1 cellular context compared by ENCODE assay signal in the genomic region with DNA sequence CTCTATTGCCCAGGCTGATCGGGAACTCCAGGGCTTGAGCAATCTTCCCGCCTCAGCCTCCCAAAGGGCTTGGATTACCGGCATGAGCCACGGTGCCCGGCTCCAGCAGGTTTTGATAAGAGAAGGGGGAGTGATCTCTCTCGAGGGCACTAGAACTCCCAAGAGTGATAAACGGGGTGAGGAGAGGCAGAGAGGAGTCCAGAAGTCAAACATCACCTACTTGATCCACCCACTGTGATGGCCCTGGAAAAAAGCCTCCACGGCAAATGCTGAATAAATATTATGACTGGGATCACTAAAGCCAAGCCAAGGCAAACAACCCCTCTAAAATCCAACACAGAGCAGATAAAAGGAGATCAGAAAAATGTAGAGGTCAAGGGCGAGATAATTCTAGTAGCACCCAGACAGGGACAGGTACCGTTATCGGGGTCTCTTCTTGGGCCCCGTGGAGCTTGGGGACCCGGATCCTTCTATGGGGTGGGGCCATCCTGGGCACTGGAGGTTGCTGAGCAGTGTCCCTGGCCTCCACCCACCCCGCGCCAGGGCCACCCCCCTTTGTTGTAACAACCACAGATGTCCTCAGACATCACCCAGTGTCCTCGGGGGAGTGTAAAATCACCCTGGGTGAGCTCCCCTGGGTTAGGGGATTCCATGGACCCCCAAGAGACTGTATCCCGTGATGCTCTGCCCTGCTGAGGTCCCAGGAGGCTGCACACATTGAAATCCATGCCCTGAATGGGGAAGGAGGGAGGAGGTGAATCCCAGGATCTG.
A peak's percentile ranks its signal among the peaks of the same experiment; 100 is the strongest.
TF ChIP-seq lines count a peak whose summit lies in the region.

No MANE protein-coding gene starts in this region.

TF ChIP-seq in liver, 16 proteins besides CTCF, POLR2A, EP300 and RAD21 (continued from another document):
- TF ChIP-seq, protein P1, sequence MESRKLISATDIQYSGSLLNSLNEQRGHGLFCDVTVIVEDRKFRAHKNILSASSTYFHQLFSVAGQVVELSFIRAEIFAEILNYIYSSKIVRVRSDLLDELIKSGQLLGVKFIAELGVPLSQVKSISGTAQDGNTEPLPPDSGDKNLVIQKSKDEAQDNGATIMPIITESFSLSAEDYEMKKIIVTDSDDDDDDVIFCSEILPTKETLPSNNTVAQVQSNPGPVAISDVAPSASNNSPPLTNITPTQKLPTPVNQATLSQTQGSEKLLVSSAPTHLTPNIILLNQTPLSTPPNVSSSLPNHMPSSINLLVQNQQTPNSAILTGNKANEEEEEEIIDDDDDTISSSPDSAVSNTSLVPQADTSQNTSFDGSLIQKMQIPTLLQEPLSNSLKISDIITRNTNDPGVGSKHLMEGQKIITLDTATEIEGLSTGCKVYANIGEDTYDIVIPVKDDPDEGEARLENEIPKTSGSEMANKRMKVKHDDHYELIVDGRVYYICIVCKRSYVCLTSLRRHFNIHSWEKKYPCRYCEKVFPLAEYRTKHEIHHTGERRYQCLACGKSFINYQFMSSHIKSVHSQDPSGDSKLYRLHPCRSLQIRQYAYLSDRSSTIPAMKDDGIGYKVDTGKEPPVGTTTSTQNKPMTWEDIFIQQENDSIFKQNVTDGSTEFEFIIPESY (IDR thresholded peaks at IDR 0.05), result peak; percentile 94
- TF ChIP-seq TAF1 (conservative IDR thresholded peaks at IDR 0.05), result no peak
- TF ChIP-seq SP1 (IDR thresholded peaks at IDR 0.05), result peak; percentile 87
- TF ChIP-seq, protein P2, sequence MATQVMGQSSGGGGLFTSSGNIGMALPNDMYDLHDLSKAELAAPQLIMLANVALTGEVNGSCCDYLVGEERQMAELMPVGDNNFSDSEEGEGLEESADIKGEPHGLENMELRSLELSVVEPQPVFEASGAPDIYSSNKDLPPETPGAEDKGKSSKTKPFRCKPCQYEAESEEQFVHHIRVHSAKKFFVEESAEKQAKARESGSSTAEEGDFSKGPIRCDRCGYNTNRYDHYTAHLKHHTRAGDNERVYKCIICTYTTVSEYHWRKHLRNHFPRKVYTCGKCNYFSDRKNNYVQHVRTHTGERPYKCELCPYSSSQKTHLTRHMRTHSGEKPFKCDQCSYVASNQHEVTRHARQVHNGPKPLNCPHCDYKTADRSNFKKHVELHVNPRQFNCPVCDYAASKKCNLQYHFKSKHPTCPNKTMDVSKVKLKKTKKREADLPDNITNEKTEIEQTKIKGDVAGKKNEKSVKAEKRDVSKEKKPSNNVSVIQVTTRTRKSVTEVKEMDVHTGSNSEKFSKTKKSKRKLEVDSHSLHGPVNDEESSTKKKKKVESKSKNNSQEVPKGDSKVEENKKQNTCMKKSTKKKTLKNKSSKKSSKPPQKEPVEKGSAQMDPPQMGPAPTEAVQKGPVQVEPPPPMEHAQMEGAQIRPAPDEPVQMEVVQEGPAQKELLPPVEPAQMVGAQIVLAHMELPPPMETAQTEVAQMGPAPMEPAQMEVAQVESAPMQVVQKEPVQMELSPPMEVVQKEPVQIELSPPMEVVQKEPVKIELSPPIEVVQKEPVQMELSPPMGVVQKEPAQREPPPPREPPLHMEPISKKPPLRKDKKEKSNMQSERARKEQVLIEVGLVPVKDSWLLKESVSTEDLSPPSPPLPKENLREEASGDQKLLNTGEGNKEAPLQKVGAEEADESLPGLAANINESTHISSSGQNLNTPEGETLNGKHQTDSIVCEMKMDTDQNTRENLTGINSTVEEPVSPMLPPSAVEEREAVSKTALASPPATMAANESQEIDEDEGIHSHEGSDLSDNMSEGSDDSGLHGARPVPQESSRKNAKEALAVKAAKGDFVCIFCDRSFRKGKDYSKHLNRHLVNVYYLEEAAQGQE (IDR thresholded peaks at IDR 0.05), result peak; percentile 36
- TF ChIP-seq, protein P3, sequence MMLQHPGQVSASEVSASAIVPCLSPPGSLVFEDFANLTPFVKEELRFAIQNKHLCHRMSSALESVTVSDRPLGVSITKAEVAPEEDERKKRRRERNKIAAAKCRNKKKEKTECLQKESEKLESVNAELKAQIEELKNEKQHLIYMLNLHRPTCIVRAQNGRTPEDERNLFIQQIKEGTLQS (IDR thresholded peaks at IDR 0.05), result no peak
